1 cellular context compared by ENCODE assay signal in genomic region chr6:37103169-37104039, GRCh38.
TF ChIP-seq lines count a peak whose summit lies in the region.

No MANE protein-coding gene starts in this region.

TF ChIP-seq in K562, 482 proteins besides CTCF, POLR2A, EP300 and RAD21 (continued from another document and continues in another):
- TF ChIP-seq RAD51 (IDR thresholded peaks at IDR 0.05; ENCODE audit: borderline replicate concordance, low read depth) (peak; percentile 52; the same call in 1 of the 2 replicates), ZSCAN32 (CRISPR knock-in tag; IDR thresholded peaks at IDR 0.05) (no peak), NFATC3 (IDR thresholded peaks at IDR 0.05) (peak; percentile 68; the same call in 1 of the 2 replicates), NCOA1 (IDR thresholded peaks at IDR 0.05; ENCODE audit: low read depth) (peak; percentile 95), NFE2L1 (tag; IDR thresholded peaks at IDR 0.05; ENCODE audit: borderline replicate concordance, low read depth) (no peak), BRF1 (IDR thresholded peaks at IDR 0.05; ENCODE audit: borderline replicate concordance, extremely low read depth, insufficient read length) (no peak), HNRNPH1 (optimal IDR thresholded peaks at IDR 0.05; ENCODE audit: low read depth, low read length) (no peak), USF2 (CRISPR knock-in tag; IDR thresholded peaks at IDR 0.05) (no peak), MITF (IDR thresholded peaks at IDR 0.05) (peak; percentile 82), ZFX (CRISPR knock-in tag; IDR thresholded peaks at IDR 0.05) (no peak), FOXP4 (CRISPR knock-in tag; IDR thresholded peaks at IDR 0.05; ENCODE audit: borderline replicate concordance) (no peak), HCFC1 (IDR thresholded peaks at IDR 0.05; ENCODE audit: low read depth, low read length) (no peak), NFYB (IDR thresholded peaks at IDR 0.05; ENCODE audit: extremely low read depth, insufficient read length) (no peak), ZNF444 (CRISPR knock-in tag; IDR thresholded peaks at IDR 0.05) (no peak), CEBPZ (IDR thresholded peaks at IDR 0.05; ENCODE audit: borderline replicate concordance, low read depth, low read length) (no peak), CBX8 (IDR thresholded peaks at IDR 0.05; ENCODE audit: borderline replicate concordance, extremely low read depth, low read depth, low read length, poor library complexity, severe bottlenecking) (no peak), RBM25 (IDR thresholded peaks at IDR 0.05; ENCODE audit: low read depth, low read length, severe bottlenecking) (peak; percentile 89), SREBF1 (IDR thresholded peaks at IDR 0.05; ENCODE audit: borderline replicate concordance, low read depth, low read length) (peak; percentile 98), ZFP1 (CRISPR knock-in tag; IDR thresholded peaks at IDR 0.05) (no peak), ZNF655 (CRISPR knock-in tag; IDR thresholded peaks at IDR 0.05) (no peak), ZNF408 (CRISPR knock-in tag; IDR thresholded peaks at IDR 0.05; ENCODE audit: low read depth) (no peak), WHSC1 (IDR thresholded peaks at IDR 0.05; ENCODE audit: low read length) (no peak), PHF21A (IDR thresholded peaks at IDR 0.05; ENCODE audit: borderline replicate concordance, low read depth) (peak; percentile 97), TRIM28 (IDR thresholded peaks at IDR 0.05) (0 out of 2 replicates have a peak, but pooled peaks have one; percentile 40), SOX6 (IDR thresholded peaks at IDR 0.05) (peak; percentile 96), KDM4B (IDR thresholded peaks at IDR 0.05; ENCODE audit: borderline replicate concordance in 2 of 2, low read depth in 1 of 2) (no peak), SMC3 (conservative IDR thresholded peaks at IDR 0.05; ENCODE audit: insufficient read depth, low read depth, low read length) (no peak), HES1 (IDR thresholded peaks at IDR 0.05; ENCODE audit: low read depth) (peak; percentile 89), FOXA3 (CRISPR knock-in tag; conservative IDR thresholded peaks at IDR 0.05 in 1 of 2, IDR thresholded peaks at IDR 0.05 in 1 of 2) (peak; percentile 100), SAFB (IDR thresholded peaks at IDR 0.05; ENCODE audit: borderline replicate concordance, low read depth, low read length) (no peak), ELF2 (CRISPR knock-in tag; IDR thresholded peaks at IDR 0.05) (no peak), FOXK1 (CRISPR knock-in tag; IDR thresholded peaks at IDR 0.05; ENCODE audit: borderline replicate concordance) (no peak), LARP7 (IDR thresholded peaks at IDR 0.05) (no peak), TFAP4 (CRISPR knock-in tag; IDR thresholded peaks at IDR 0.05; ENCODE audit: borderline replicate concordance) (peak; percentile 100), E2F6 (IDR thresholded peaks at IDR 0.05; ENCODE audit: borderline replicate concordance in 1 of 2, extremely low read depth in 1 of 2, insufficient read depth in 1 of 2, insufficient read length in 1 of 2, low read depth in 1 of 2, low read length in 1 of 2, poor library complexity in 1 of 2, severe bottlenecking in 1 of 2) (peak in 1 of 2 experiments; percentile 39), ZNF282 (CRISPR knock-in tag; IDR thresholded peaks at IDR 0.05) (no peak), KDM1A (IDR thresholded peaks at IDR 0.05) (peak; percentile 99), HMG20B (CRISPR knock-in tag; IDR thresholded peaks at IDR 0.05) (no peak), MCM2 (IDR thresholded peaks at IDR 0.05; ENCODE audit: low read depth) (no peak), ZNF79 (CRISPR knock-in tag; IDR thresholded peaks at IDR 0.05; ENCODE audit: low read depth) (no peak), MYNN (IDR thresholded peaks at IDR 0.05) (peak; percentile 97), MYNN (CRISPR knock-in tag; IDR thresholded peaks at IDR 0.05) (no peak), ZNF347 (CRISPR knock-in tag; IDR thresholded peaks at IDR 0.05; ENCODE audit: low read depth) (no peak), ZNF696 (CRISPR knock-in tag; conservative IDR thresholded peaks at IDR 0.05) (no peak), POLR3A (IDR thresholded peaks at IDR 0.05; ENCODE audit: borderline replicate concordance, extremely low read depth, insufficient read depth, insufficient read length) (no peak), MECOM (CRISPR knock-in tag; IDR thresholded peaks at IDR 0.05) (0 out of 2 replicates have a peak, but pooled peaks have one; percentile 35), BRD4 (IDR thresholded peaks at IDR 0.05) (no peak), ZNF740 (CRISPR knock-in tag; IDR thresholded peaks at IDR 0.05) (no peak), ZNF740 (tag; IDR thresholded peaks at IDR 0.05) (no peak), ZBTB11 (CRISPR knock-in tag; IDR thresholded peaks at IDR 0.05) (peak in 1 of 3 experiments; percentile 67; a peak in 2 of 6 replicates), ZNF146 (CRISPR knock-in tag; IDR thresholded peaks at IDR 0.05; ENCODE audit: unreplicated experiment) (no peak), PTBP1 (IDR thresholded peaks at IDR 0.05; ENCODE audit: low read depth, low read length) (no peak)
